In the genomic region with DNA sequence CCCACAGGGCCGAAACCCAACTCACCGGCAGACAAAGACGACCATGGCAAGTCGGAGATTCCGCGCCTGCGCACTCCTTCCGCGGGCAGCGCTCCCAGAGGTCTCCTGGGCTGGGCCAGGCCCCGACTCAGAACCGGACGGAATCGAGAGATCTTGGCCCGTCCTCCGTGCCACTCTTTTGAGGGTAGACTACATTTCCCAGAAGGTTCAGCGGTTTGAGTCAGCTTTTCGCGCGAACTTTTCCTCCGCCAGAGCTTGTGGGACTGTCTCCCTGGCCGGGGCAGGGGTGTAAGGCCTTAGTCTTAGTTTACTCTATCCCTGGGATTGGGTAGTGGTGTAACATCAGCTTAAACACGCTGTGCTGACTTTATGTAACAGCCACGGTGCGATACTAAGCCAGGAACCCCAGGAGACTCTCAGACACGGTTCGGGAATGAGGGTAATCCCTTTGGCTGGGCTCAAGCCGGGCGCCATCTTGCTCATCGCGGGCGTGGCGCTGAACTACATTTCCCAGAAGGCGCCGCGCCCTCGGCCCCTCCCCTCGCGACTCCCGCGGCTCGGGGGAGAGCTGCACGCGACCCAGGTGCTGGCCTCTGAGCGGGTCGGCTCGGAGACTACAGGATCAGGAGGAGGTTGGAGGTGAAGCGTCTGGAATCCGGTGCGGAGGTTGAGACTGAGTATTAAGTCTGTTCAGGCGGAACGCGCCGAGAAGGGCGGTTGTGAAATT, we compare ENCODE assay signal across 8 cellular contexts. TPM values are rescaled to one million over a fixed set of nuclear protein-coding genes. Genes with fewer than 3 reads are reported as not detected.
DNase-seq lines count a peak whose midpoint lies in the region; ATAC-seq and TF ChIP-seq lines count a peak whose summit lies in the region.

A gene (minus strand): TSS at position 78 of the 727 bp plus-strand sequence. CDS start 13,033 bp downstream, outside the sequence.

- TF ChIP-seq RAD21 in IMR-90 (IDR thresholded peaks at IDR 0.05; ENCODE audit: low read length) = no peak

- H2AK5ac ChIP-seq in IMR-90 (ENCODE audit: low read depth, low read length) = peak within 1 kb of the TSS; percentile 76

- peak within 1 kb of the TSS; percentile 96 for H2BK120ac ChIP-seq in IMR-90 (ENCODE audit: low read depth, low read length)

- no peaks in the 10 kb centered on the region for H4K20me1 ChIP-seq in IMR-90 (ENCODE audit: insufficient read depth, low read length)

- peaks cover 16 to 24% of the 10 kb centered on the region in 2 experiments for H3K79me1 ChIP-seq in IMR-90 (ENCODE audit: low read depth in 1 of 2, low read length in 2 of 2)

- peak within 1 kb of the TSS; percentile 88 for H2BK5ac ChIP-seq in IMR-90 (ENCODE audit: low read depth, low read length, poor library complexity, severe bottlenecking)

- peak within 1 kb of the TSS; percentile 94 to 100 for H4K8ac ChIP-seq in IMR-90 (ENCODE audit: low read depth in 2 of 2, low read length in 2 of 2)

- no TSS peak for BruUV-seq in IMR-90 (replicated peaks; lab: Mats Ljungman, UMichigan)

- POLR2A ChIA-PET in IMR-90 (lab: Charles Lee; ENCODE audit: unreplicated experiment) = no interaction called here

- ATAC-seq in GM21526 (IDR thresholded peaks at IDR 0.05; ENCODE audit: low FRiP score, unreplicated experiment) = peak; percentile 73
- peak; percentile 95 for ATAC-seq in IMR-90 (ENCODE audit: low read depth)
- peak; percentile 98 for ATAC-seq in mucosa of descending colon

- H3K9me3 ChIP-seq in IMR-90 (ENCODE audit: control insufficient read depth, insufficient read depth, low read length) = peaks cover 17% of the 10 kb centered on the region
- H3K9me3 ChIP-seq in mucosa of descending colon = peaks cover 52% of the 10 kb centered on the region

- WGBS in IMR-90 (ENCODE audit: extremely low coverage in 2 of 2, insufficient read length in 1 of 2), 2 experiments = 1% methylated on average over 19 of the region's 55 CpGs; no CpG with 5 or more reads in 1 of the 2 experiments

- peak within 1 kb of the TSS; percentile 99 for H2AFZ ChIP-seq in IMR-90 (replicated peaks; ENCODE audit: low read length, poor library complexity)

- peak within 1 kb of the TSS; percentile 96; the same call in 1 of the 3 replicates for H2BK15ac ChIP-seq in IMR-90 (ENCODE audit: low read depth, low read length)

- H3K27me3 ChIP-seq in IMR-90 (ENCODE audit: control insufficient read depth, insufficient read depth, low read length) = no peaks in the 10 kb centered on the region

- peaks cover 4% of the 10 kb centered on the region; the same call in 1 of the 2 replicates for H3K9me1 ChIP-seq in IMR-90 (ENCODE audit: insufficient read depth, low read length)

- H2AK9ac ChIP-seq in IMR-90 (replicated peaks; ENCODE audit: low read depth, low read length, poor library complexity) = peak within 1 kb of the TSS; percentile 78

- H3K4me1 ChIP-seq in IMR-90 (ENCODE audit: control insufficient read depth, insufficient read depth, low read length) (0 out of 2 replicates have a peak, but pooled peaks cover 1% of the 10 kb centered on the region), mucosa of descending colon (ENCODE audit: low read depth) (peaks cover 15% of the 10 kb centered on the region)

- H3K23ac ChIP-seq in IMR-90 (ENCODE audit: low read depth, low read length) = peak within 1 kb of the TSS; percentile 97

- H3K56ac ChIP-seq in IMR-90 (ENCODE audit: extremely low read depth, insufficient read depth, low read length) = peak within 1 kb of the TSS; percentile 92

- H3K14ac ChIP-seq in IMR-90 (replicated peaks; ENCODE audit: low read depth, low read length) = peak within 1 kb of the TSS; percentile 98

- peak within 1 kb of the TSS; percentile 95 for H4K91ac ChIP-seq in IMR-90 (ENCODE audit: insufficient read depth, low read depth, low read length)

- H4K5ac ChIP-seq in IMR-90 (ENCODE audit: low read depth, low read length) = peak within 1 kb of the TSS; percentile 98

- H3K4me2 ChIP-seq in IMR-90 (ENCODE audit: low read depth, low read length) = peak within 1 kb of the TSS; percentile 98

- TF ChIP-seq CTCF in IMR-90 (conservative IDR thresholded peaks at IDR 0.05; ENCODE audit: low read depth, low read length) (0 out of 2 replicates have a peak, but pooled peaks have one; percentile 5), epithelial cell of proximal tubule (conservative IDR thresholded peaks at IDR 0.05; ENCODE audit: low read depth, low read length) (no peak), mucosa of descending colon (IDR thresholded peaks at IDR 0.05) (peak; percentile 19)

- H3K4me3 ChIP-seq in IMR-90 (ENCODE audit: insufficient read depth, low read depth, low read length) (peak within 1 kb of the TSS; percentile 82), epithelial cell of proximal tubule (ENCODE audit: low read depth, low read length) (peak within 1 kb of the TSS; percentile 72), mucosa of descending colon (peak within 1 kb of the TSS; percentile 50)

- dilution Hi-C loops in IMR-90 (cut with HindIII; ENCODE audit: low sequenced_read_pairs, unreplicated experiment) = no loop called here

- CTCF ChIA-PET in IMR-90 (lab: Yijun Ruan, JAX) = interaction anchor here (0.6 kb wide), 1 partner anchor 148 kb away, joined by 3 read pairs; no protein-coding TSS in a partner anchor

- in situ Hi-C loops in IMR-90 (cut with MboI; ENCODE audit: low sequenced_read_pairs) = no loop called here

- intact Hi-C loops in IMR-90 (cut with micrococcal nuclease) (no loop called here), mucosa of descending colon (cut with DNase I, micrococcal nuclease) (no loop called here)

- H3K27ac ChIP-seq in IMR-90 (ENCODE audit: insufficient read depth, low read length) = peak within 1 kb of the TSS; percentile 92

- peak; percentile 98 for DNase-seq in DMS 273 (lab: John Stamatoyannopoulos, UW; ENCODE audit: unreplicated experiment)
- peak; percentile 97 for DNase-seq in IMR-90
- DNase-seq in OCI-M2 (lab: John Stamatoyannopoulos, UW; ENCODE audit: unreplicated experiment) = peak; percentile 100
- peak; percentile 94 for DNase-seq in activated T-cell treated with anti-CD3 and anti-CD28 coated beads, Interleukin-2, amount 50 U/mL, for 1 hour
- DNase-seq in epithelial cell of proximal tubule (ENCODE audit: low read depth) = peak; percentile 90
- DNase-seq in mucosa of descending colon = peak; percentile 95 to 97 (median 97)
- DNase-seq in stimulated activated CD8-positive, alpha-beta memory T cell treated with anti-CD3 and anti-CD28 coated beads, Interleukin-4, amount 100 ng/mL, for 1 hour (ENCODE audit: low read depth in 2 of 2, low spot score in 1 of 2) = peak; percentile 80 to 87

- peak; percentile 70 for TF ChIP-seq POLR2A in IMR-90 (IDR thresholded peaks at IDR 0.05; ENCODE audit: low read depth, low read length)

- H3K9ac ChIP-seq in IMR-90 (ENCODE audit: low read depth, low read length) = peak within 1 kb of the TSS; percentile 95

- H3K36me3 ChIP-seq in IMR-90 (ENCODE audit: control insufficient read depth, insufficient read depth, low read length) = peaks cover 9% of the 10 kb centered on the region; the same call in 1 of the 2 replicates
- no peaks in the 10 kb centered on the region for H3K36me3 ChIP-seq in mucosa of descending colon (ENCODE audit: low read depth)

- peak within 1 kb of the TSS; percentile 96 for H3K18ac ChIP-seq in IMR-90 (ENCODE audit: low read depth, low read length)

- H3K4ac ChIP-seq in IMR-90 (ENCODE audit: low read depth, low read length) = peak within 1 kb of the TSS; percentile 98

- H2BK20ac ChIP-seq in IMR-90 (ENCODE audit: low read depth, low read length) = peak within 1 kb of the TSS; percentile 72

TF ChIP-seq in IMR-90, 13 proteins besides CTCF, POLR2A, EP300 and RAD21:
- TF ChIP-seq MAFK (IDR thresholded peaks at IDR 0.05; ENCODE audit: low read depth, low read length) (peak; percentile 15; the same call in 1 of the 2 replicates), BHLHE40 (IDR thresholded peaks at IDR 0.05; ENCODE audit: low read depth, low read length) (peak; percentile 94), FOS (IDR thresholded peaks at IDR 0.05; ENCODE audit: low read depth, low read length) (no peak), MXI1 (IDR thresholded peaks at IDR 0.05; ENCODE audit: borderline replicate concordance, low read depth, low read length) (0 out of 2 replicates have a peak, but pooled peaks have one; percentile 56), MAZ (IDR thresholded peaks at IDR 0.05; ENCODE audit: borderline replicate concordance, low read depth, low read length) (peak; percentile 93), SMC3 (IDR thresholded peaks at IDR 0.05; ENCODE audit: low read depth, low read length) (no peak), RCOR1 (IDR thresholded peaks at IDR 0.05; ENCODE audit: insufficient replicate concordance, low read length) (no peak)
- TF ChIP-seq, protein P1, sequence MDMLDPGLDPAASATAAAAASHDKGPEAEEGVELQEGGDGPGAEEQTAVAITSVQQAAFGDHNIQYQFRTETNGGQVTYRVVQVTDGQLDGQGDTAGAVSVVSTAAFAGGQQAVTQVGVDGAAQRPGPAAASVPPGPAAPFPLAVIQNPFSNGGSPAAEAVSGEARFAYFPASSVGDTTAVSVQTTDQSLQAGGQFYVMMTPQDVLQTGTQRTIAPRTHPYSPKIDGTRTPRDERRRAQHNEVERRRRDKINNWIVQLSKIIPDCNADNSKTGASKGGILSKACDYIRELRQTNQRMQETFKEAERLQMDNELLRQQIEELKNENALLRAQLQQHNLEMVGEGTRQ (IDR thresholded peaks at IDR 0.05; ENCODE audit: low read depth, low read length) = peak; percentile 23; the same call in 1 of the 2 replicates

RNA-seq across cellular contexts. Expression of the gene that starts here (rescaled TPM):
- total RNA-seq in IMR-90 (2012; rRNA removed) = 11.3 and 15.0 TPM in 2 replicates
- polyA plus RNA-seq in IMR-90 (2012; rRNA removed) = 2.5 and 4.0 TPM in 2 replicates
- polyA plus RNA-seq in IMR-90 (2012; cell fraction: cytosol; rRNA removed) = 0.55 and 0.84 TPM in 2 replicates
- polyA plus RNA-seq in IMR-90 (2012; cell fraction: nucleus; rRNA removed; ENCODE audit: low replicate concordance) = 3.2 and 4.7 TPM in 2 replicates
- total RNA-seq in epithelial cell of proximal tubule = 13.0 and 15.8 TPM in 2 replicates
- 10 to 100 TPM in 1 of 3 donors, 1 to 10 TPM in 2; 6.9 to 11.0 (median 9.0) TPM for total RNA-seq in mucosa of descending colon

Comparison
In these comparisons a context has a peak if more than half of its experiments do, and no peak if none do; other contexts are left out.
1. Peak in every context shown above with its lines: DNase-seq, ATAC-seq, H3K4me3 ChIP-seq and H3K27ac ChIP-seq.